Comparison of ENCODE assay signal across 9 cellular contexts in the genomic region with DNA sequence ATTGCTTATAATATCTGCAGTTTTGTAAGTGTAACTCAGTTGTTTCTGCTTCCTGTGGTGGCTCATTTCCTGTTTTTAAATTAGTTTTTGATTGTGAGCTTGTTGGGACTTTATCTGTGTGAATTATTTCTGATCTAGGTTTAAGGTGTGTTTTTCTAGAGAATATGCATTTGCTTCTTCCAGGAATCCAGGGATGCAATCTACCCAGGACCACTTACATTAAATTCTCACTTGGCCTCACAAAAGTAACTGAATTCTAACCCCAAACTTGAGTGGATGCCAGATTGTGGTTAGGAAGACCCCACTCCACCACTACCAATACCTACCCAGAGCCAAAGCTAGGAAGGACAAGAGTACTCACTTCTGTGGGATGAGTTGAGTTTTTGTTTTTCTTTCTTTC. TPM values are rescaled to one million over a fixed set of nuclear protein-coding genes. Genes with fewer than 3 reads are reported as not detected.
DNase-seq lines count a peak whose midpoint lies in the region; ATAC-seq lines count a peak whose summit lies in the region.
"Had no signal": no experiment of that assay in that cellular context is flagged by ENCODE, and none has a peak within 500 bp of the region (broad histone marks: within the 10 kb centered on the region; RNA-seq: fewer than 3 reads in every experiment).

No MANE protein-coding gene starts in this region.

- peak overlapping the region; percentile 91 for H3K27ac Mint-ChIP-seq in activated CD4-positive, alpha-beta T cell treated with anti-CD3 and anti-CD28 coated beads, Interleukin-2, amount 10 ng/mL, durations not matched to agents 24 days and 14 days
- peak overlapping the region; percentile 89 for H3K27ac Mint-ChIP-seq in activated naive CD8-positive, alpha-beta T cell treated with anti-CD3 and anti-CD28 coated beads, Interleukin-2, amount 10 ng/mL, durations not matched to agents 7 days and 5 days
- H3K27ac Mint-ChIP-seq in stimulated activated memory B cell treated with anti-CD40 and anti-IgM and Interleukin-4, amounts not matched to agents 10 μg/mL and 1 μg/mL and 100 μg/mL, for 72 hours: peak overlapping the region; percentile 89

- H3K27me3 Mint-ChIP-seq in activated CD4-positive, alpha-beta T cell treated with anti-CD3 and anti-CD28 coated beads, Interleukin-2, amount 10 ng/mL, durations not matched to agents 24 days and 14 days: no peaks in the 10 kb centered on the region
- no peaks in the 10 kb centered on the region for H3K27me3 Mint-ChIP-seq in activated naive CD8-positive, alpha-beta T cell treated with anti-CD3 and anti-CD28 coated beads, Interleukin-2, amount 10 ng/mL, durations not matched to agents 7 days and 5 days
- no peaks in the 10 kb centered on the region for H3K27me3 Mint-ChIP-seq in stimulated activated memory B cell treated with anti-CD40 and anti-IgM and Interleukin-4, amounts not matched to agents 10 μg/mL and 1 μg/mL and 100 μg/mL, for 72 hours

- intact Hi-C loops in activated CD4-positive, alpha-beta T cell treated with anti-CD3 and anti-CD28 coated beads, Interleukin-2, amount 10 ng/mL, durations not matched to agents 24 days and 14 days (cut with micrococcal nuclease): loop anchor here (1.0 kb wide), 1 partner anchor 12 kb away; the partner anchor contains the start of gene STYX

- H3K4me1 Mint-ChIP-seq in activated CD4-positive, alpha-beta T cell treated with anti-CD3 and anti-CD28 coated beads, Interleukin-2, amount 10 ng/mL, durations not matched to agents 24 days and 14 days: peaks cover 31% of the 10 kb centered on the region
- peaks cover 40% of the 10 kb centered on the region for H3K4me1 Mint-ChIP-seq in activated naive CD8-positive, alpha-beta T cell treated with anti-CD3 and anti-CD28 coated beads, Interleukin-2, amount 10 ng/mL, durations not matched to agents 7 days and 5 days
- H3K4me1 Mint-ChIP-seq in stimulated activated memory B cell treated with anti-CD40 and anti-IgM and Interleukin-4, amounts not matched to agents 10 μg/mL and 1 μg/mL and 100 μg/mL, for 72 hours: peaks cover 45% of the 10 kb centered on the region

- POLR2A ChIA-PET in activated naive CD8-positive, alpha-beta T cell treated with anti-CD3 and anti-CD28 coated beads, Interleukin-2, amount 10 ng/mL, durations not matched to agents 7 days and 5 days (lab: Charles Lee): interaction anchor here (0.7 to 2.1 kb wide), 10 partner anchors 11 to 1951 kb away, joined by 3 to 13 read pairs (median 5); partner anchors contain the start of genes ERO1A, GPR137C, PSMC6 and STYX

- peak; percentile 12 for ATAC-seq in HG03060 (IDR thresholded peaks at IDR 0.05; ENCODE audit: low read depth, unreplicated experiment)
- peak; percentile 50 for ATAC-seq in activated naive CD8-positive, alpha-beta T cell treated with anti-CD3 and anti-CD28 coated beads, Interleukin-2, amount 10 ng/mL, durations not matched to agents 7 days and 5 days (ENCODE audit: low read depth)
- ATAC-seq in stimulated activated memory B cell treated with anti-CD40 and anti-IgM and Interleukin-4, amounts not matched to agents 10 μg/mL and 1 μg/mL and 100 μg/mL, for 72 hours: no peak

- peaks cover 21% of the 10 kb centered on the region for H3K36me3 Mint-ChIP-seq in activated CD4-positive, alpha-beta T cell treated with anti-CD3 and anti-CD28 coated beads, Interleukin-2, amount 10 ng/mL, durations not matched to agents 24 days and 14 days (ENCODE audit: low read depth)
- peaks cover 27% of the 10 kb centered on the region for H3K36me3 Mint-ChIP-seq in activated naive CD8-positive, alpha-beta T cell treated with anti-CD3 and anti-CD28 coated beads, Interleukin-2, amount 10 ng/mL, durations not matched to agents 7 days and 5 days
- H3K36me3 Mint-ChIP-seq in stimulated activated memory B cell treated with anti-CD40 and anti-IgM and Interleukin-4, amounts not matched to agents 10 μg/mL and 1 μg/mL and 100 μg/mL, for 72 hours: peaks cover 19% of the 10 kb centered on the region

- DNase-seq in activated CD4-positive, alpha-beta T cell treated with anti-CD3 and anti-CD28 coated beads, Interleukin-2, amount 10 ng/mL, durations not matched to agents 24 days and 14 days: no peak
- no peak for DNase-seq in activated CD4-positive, alpha-beta T cell treated with anti-CD3 and anti-CD28 coated beads for 1 hour
- DNase-seq in activated naive CD8-positive, alpha-beta T cell treated with anti-CD3 and anti-CD28 coated beads, Interleukin-2, amount 10 ng/mL, durations not matched to agents 7 days and 5 days: no peak
- DNase-seq in superior temporal gyrus (ENCODE audit: extremely low spot score) (no peak), iPS-NIHi11 (ENCODE audit: low spot score) (no peak), activated gamma-delta T cell treated with Interleukin-2 at 50 U/mL for 16 hours (no peak)
- DNase-seq: PC-9 had no signal

- H3K4me3 Mint-ChIP-seq in activated CD4-positive, alpha-beta T cell treated with anti-CD3 and anti-CD28 coated beads, Interleukin-2, amount 10 ng/mL, durations not matched to agents 24 days and 14 days: peak overlapping the region; percentile 75
- peak overlapping the region; percentile 73 for H3K4me3 Mint-ChIP-seq in activated naive CD8-positive, alpha-beta T cell treated with anti-CD3 and anti-CD28 coated beads, Interleukin-2, amount 10 ng/mL, durations not matched to agents 7 days and 5 days
- H3K4me3 Mint-ChIP-seq in stimulated activated memory B cell treated with anti-CD40 and anti-IgM and Interleukin-4, amounts not matched to agents 10 μg/mL and 1 μg/mL and 100 μg/mL, for 72 hours: peak overlapping the region; percentile 53

- H3K9me3 Mint-ChIP-seq in activated CD4-positive, alpha-beta T cell treated with anti-CD3 and anti-CD28 coated beads, Interleukin-2, amount 10 ng/mL, durations not matched to agents 24 days and 14 days: no peaks in the 10 kb centered on the region
- H3K9me3 Mint-ChIP-seq in activated naive CD8-positive, alpha-beta T cell treated with anti-CD3 and anti-CD28 coated beads, Interleukin-2, amount 10 ng/mL, durations not matched to agents 7 days and 5 days: no peaks in the 10 kb centered on the region
- no peaks in the 10 kb centered on the region for H3K9me3 Mint-ChIP-seq in stimulated activated memory B cell treated with anti-CD40 and anti-IgM and Interleukin-4, amounts not matched to agents 10 μg/mL and 1 μg/mL and 100 μg/mL, for 72 hours

RNA-seq across cellular contexts. Expression of gene STYX, which starts 11.9 kb away (rescaled TPM):
- total RNA-seq in activated CD4-positive, alpha-beta T cell treated with anti-CD3 and anti-CD28 coated beads, Interleukin-2, amount 10 ng/mL, durations not matched to agents 24 days and 14 days: 18.3 and 19.7 TPM in 2 replicates
- total RNA-seq in activated naive CD8-positive, alpha-beta T cell treated with anti-CD3 and anti-CD28 coated beads, Interleukin-2, amount 10 ng/mL, durations not matched to agents 7 days and 5 days: 10 to 100 TPM; 25.1 to 29.5 TPM

RNA-seq across cellular contexts. Expression of gene PSMC6, which starts 34.9 kb away (rescaled TPM):
- 142 and 143 TPM in 2 replicates for total RNA-seq in activated CD4-positive, alpha-beta T cell treated with anti-CD3 and anti-CD28 coated beads, Interleukin-2, amount 10 ng/mL, durations not matched to agents 24 days and 14 days
- total RNA-seq in activated naive CD8-positive, alpha-beta T cell treated with anti-CD3 and anti-CD28 coated beads, Interleukin-2, amount 10 ng/mL, durations not matched to agents 7 days and 5 days: 10 to 100 TPM; 79.9 to 80.7 TPM

RNA-seq across cellular contexts. Expression of gene ERO1A, which starts 46.5 kb away (rescaled TPM):
- total RNA-seq in activated CD4-positive, alpha-beta T cell treated with anti-CD3 and anti-CD28 coated beads, Interleukin-2, amount 10 ng/mL, durations not matched to agents 24 days and 14 days: 170 and 171 TPM in 2 replicates
- 100 to 1,000 TPM; 185 to 203 TPM for total RNA-seq in activated naive CD8-positive, alpha-beta T cell treated with anti-CD3 and anti-CD28 coated beads, Interleukin-2, amount 10 ng/mL, durations not matched to agents 7 days and 5 days

RNA-seq across cellular contexts. Expression of gene GNPNAT1, which starts 49.5 kb away (rescaled TPM):
- 30.6 and 32.4 TPM in 2 replicates for total RNA-seq in activated CD4-positive, alpha-beta T cell treated with anti-CD3 and anti-CD28 coated beads, Interleukin-2, amount 10 ng/mL, durations not matched to agents 24 days and 14 days
- 10 to 100 TPM in 1 of 2 experiments, 1 to 10 TPM in 1; 9.7 to 12.3 TPM for total RNA-seq in activated naive CD8-positive, alpha-beta T cell treated with anti-CD3 and anti-CD28 coated beads, Interleukin-2, amount 10 ng/mL, durations not matched to agents 7 days and 5 days
